1 cellular context compared by ENCODE assay signal in genomic region chr12:124747426-124748161, GRCh38.
TF ChIP-seq lines count a peak whose summit lies in the region.

No MANE protein-coding gene starts in this region.

TF ChIP-seq in IMR-90, 13 proteins besides CTCF, POLR2A, EP300 and RAD21 (continued from another document):
- TF ChIP-seq, protein P1, sequence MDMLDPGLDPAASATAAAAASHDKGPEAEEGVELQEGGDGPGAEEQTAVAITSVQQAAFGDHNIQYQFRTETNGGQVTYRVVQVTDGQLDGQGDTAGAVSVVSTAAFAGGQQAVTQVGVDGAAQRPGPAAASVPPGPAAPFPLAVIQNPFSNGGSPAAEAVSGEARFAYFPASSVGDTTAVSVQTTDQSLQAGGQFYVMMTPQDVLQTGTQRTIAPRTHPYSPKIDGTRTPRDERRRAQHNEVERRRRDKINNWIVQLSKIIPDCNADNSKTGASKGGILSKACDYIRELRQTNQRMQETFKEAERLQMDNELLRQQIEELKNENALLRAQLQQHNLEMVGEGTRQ (IDR thresholded peaks at IDR 0.05; ENCODE audit: low read depth, low read length) = no peak
- TF ChIP-seq CEBPB (IDR thresholded peaks at IDR 0.05; ENCODE audit: low read depth, low read length) (peak; percentile 92), SMC3 (IDR thresholded peaks at IDR 0.05; ENCODE audit: low read depth, low read length) (no peak)
